ENCODE assay signal across 7 cellular contexts in the genomic region with DNA sequence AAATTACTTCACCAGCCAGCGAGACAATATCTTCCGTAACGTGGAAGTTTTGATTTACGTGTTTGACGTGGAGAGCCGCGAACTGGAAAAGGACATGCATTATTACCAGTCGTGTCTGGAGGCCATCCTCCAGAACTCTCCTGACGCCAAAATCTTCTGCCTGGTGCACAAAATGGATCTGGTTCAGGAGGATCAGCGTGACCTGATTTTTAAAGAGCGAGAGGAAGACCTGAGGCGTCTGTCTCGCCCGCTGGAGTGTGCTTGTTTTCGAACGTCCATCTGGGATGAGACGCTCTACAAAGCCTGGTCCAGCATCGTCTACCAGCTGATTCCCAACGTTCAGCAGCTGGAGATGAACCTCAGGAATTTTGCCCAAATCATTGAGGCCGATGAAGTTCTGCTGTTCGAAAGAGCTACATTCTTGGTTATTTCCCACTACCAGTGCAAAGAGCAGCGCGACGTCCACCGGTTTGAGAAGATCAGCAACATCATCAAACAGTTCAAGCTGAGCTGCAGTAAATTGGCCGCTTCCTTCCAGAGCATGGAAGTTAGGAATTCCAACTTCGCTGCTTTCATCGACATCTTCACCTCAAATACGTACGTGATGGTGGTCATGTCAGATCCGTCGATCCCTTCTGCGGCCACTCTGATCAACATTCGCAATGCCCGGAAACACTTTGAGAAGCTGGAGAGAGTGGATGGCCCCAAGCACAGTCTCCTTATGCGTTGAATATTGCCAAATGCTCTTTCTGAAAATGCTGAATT. TPM values are rescaled to one million over a fixed set of nuclear protein-coding genes. Genes with fewer than 3 reads are reported as not detected.
DNase-seq lines count a peak whose midpoint lies in the region; FAIRE-seq and TF ChIP-seq lines count a peak whose summit lies in the region.

No MANE protein-coding gene starts in this region.

- H2AFZ ChIP-seq in MM.1S (ENCODE audit: low read length), result peak overlapping the region; percentile 89
- H2AFZ ChIP-seq in astrocyte (ENCODE audit: low read depth, low read length), result peak overlapping the region; percentile 91

- H3K9me2 ChIP-seq in MM.1S (replicated peaks; ENCODE audit: insufficient read depth, low read length), result no peaks in the 10 kb centered on the region

- no peaks in the 10 kb centered on the region for H3K9me3 Mint-ChIP-seq in astrocyte (ENCODE audit: unreplicated experiment)

- H3K79me2 ChIP-seq in MM.1S (ENCODE audit: low read length) (peaks cover 4% of the 10 kb centered on the region; the same call in 1 of the 2 replicates), astrocyte (ENCODE audit: insufficient read depth, low read length) (peaks cover 35% of the 10 kb centered on the region)

- H3K27me3 Mint-ChIP-seq in astrocyte (ENCODE audit: low read depth, unreplicated experiment), result no peaks in the 10 kb centered on the region

- H3K36me3 Mint-ChIP-seq in astrocyte (ENCODE audit: low read depth, unreplicated experiment), result no peaks in the 10 kb centered on the region

- FAIRE-seq in astrocyte (lab: Jason Lieb, UNC), result no peak

- peak overlapping the region; percentile 80; the same call in 1 of the 2 replicates for H3K27ac ChIP-seq in MM.1S (ENCODE audit: low read length)
- peak overlapping the region; percentile 84 for H3K27ac ChIP-seq in astrocyte (ENCODE audit: low read depth, low read length)
- no peak overlapping the region for H3K27ac ChIP-seq in iPS-18a (ENCODE audit: low read length)

- peaks cover 6% of the 10 kb centered on the region; the same call in 1 of the 2 replicates for H3F3A ChIP-seq in MM.1S (ENCODE audit: insufficient read depth, low read length)

- H3K9ac ChIP-seq in MM.1S (ENCODE audit: low read length) (peak overlapping the region; percentile 75; the same call in 1 of the 2 replicates), astrocyte (ENCODE audit: low read length) (peak overlapping the region; percentile 93), iPS-18a (ENCODE audit: low read length) (peak overlapping the region; percentile 85), skeletal muscle satellite cell (ENCODE audit: low read depth, low read length) (peak overlapping the region; percentile 94)

- no peaks in the 10 kb centered on the region for H3K36me3 ChIP-seq in GM06990 (ENCODE audit: control insufficient read depth, insufficient read depth, low read length)
- H3K36me3 ChIP-seq in MM.1S (replicated peaks; ENCODE audit: insufficient read depth, low read length), result no peaks in the 10 kb centered on the region
- H3K36me3 ChIP-seq in astrocyte (ENCODE audit: insufficient read depth, low read length), result peaks cover 3% of the 10 kb centered on the region
- no peaks in the 10 kb centered on the region for H3K36me3 ChIP-seq in iPS-18a (ENCODE audit: control insufficient read depth, low read depth, low read length)
- peaks cover 5% of the 10 kb centered on the region for H3K36me3 ChIP-seq in skeletal muscle satellite cell (ENCODE audit: insufficient read depth, low read length)

- H3K27me3 ChIP-seq in GM06990 (replicated peaks; ENCODE audit: control insufficient read depth, insufficient read depth, low read length) (no peaks in the 10 kb centered on the region), MM.1S (replicated peaks; ENCODE audit: insufficient read depth, low read length) (no peaks in the 10 kb centered on the region), astrocyte (ENCODE audit: insufficient read depth, low read length) (no peaks in the 10 kb centered on the region), iPS-18a (ENCODE audit: control insufficient read depth, insufficient read depth, low read length) (no peaks in the 10 kb centered on the region), skeletal muscle satellite cell (ENCODE audit: control insufficient read depth, insufficient read depth, low read length) (no peaks in the 10 kb centered on the region)

- H3K4me3 ChIP-seq in GM06990 (replicated peaks; ENCODE audit: low read depth, low read length) (peak overlapping the region; percentile 99), MM.1S (ENCODE audit: low read length) (peak overlapping the region; percentile 67), astrocyte (ENCODE audit: insufficient read depth, low read depth, low read length) (peak overlapping the region; percentile 95), iPS-18a (ENCODE audit: low read length) (peak overlapping the region; percentile 82), skeletal muscle satellite cell (ENCODE audit: low read length) (peak overlapping the region; percentile 78)

- H3K4me1 ChIP-seq in MM.1S (ENCODE audit: low read length), result 0 out of 2 replicates have a peak, but pooled peaks cover 6% of the 10 kb centered on the region
- peaks cover 4% of the 10 kb centered on the region for H3K4me1 ChIP-seq in astrocyte (ENCODE audit: insufficient read depth, low read length)
- H3K4me1 ChIP-seq in iPS-18a (ENCODE audit: control insufficient read depth, low read depth, low read length), result peaks cover 11% of the 10 kb centered on the region
- peaks cover 28% of the 10 kb centered on the region for H3K4me1 ChIP-seq in skeletal muscle satellite cell (ENCODE audit: control insufficient read depth, insufficient read depth, low read length)

- H3K4me3 Mint-ChIP-seq in astrocyte (ENCODE audit: unreplicated experiment), result peak overlapping the region; percentile 96

- no peaks in the 10 kb centered on the region for H3K9me3 ChIP-seq in MM.1S (replicated peaks; ENCODE audit: insufficient read depth, low read length)
- no peaks in the 10 kb centered on the region for H3K9me3 ChIP-seq in astrocyte (ENCODE audit: insufficient read depth, low read depth, low read length)
- H3K9me3 ChIP-seq in iPS-18a (ENCODE audit: control insufficient read depth, low read depth, low read length), result no peaks in the 10 kb centered on the region
- H3K9me3 ChIP-seq in skeletal muscle satellite cell (replicated peaks; ENCODE audit: low read length), result no peaks in the 10 kb centered on the region

- peak overlapping the region; percentile 77 for H3K4me2 ChIP-seq in MM.1S (ENCODE audit: low read depth, low read length)
- peak overlapping the region; percentile 91 for H3K4me2 ChIP-seq in astrocyte (ENCODE audit: low read length)
- H3K4me2 ChIP-seq in skeletal muscle satellite cell (ENCODE audit: low read length), result peak overlapping the region; percentile 85

- H3K4me1 Mint-ChIP-seq in astrocyte (ENCODE audit: low read depth, unreplicated experiment), result peaks cover 10% of the 10 kb centered on the region

- TF ChIP-seq CTCF in GM06990 (IDR thresholded peaks at IDR 0.05; ENCODE audit: insufficient read depth, low read length, poor library complexity, severe bottlenecking), result no peak
- TF ChIP-seq CTCF in MM.1S (IDR thresholded peaks at IDR 0.05; ENCODE audit: low read length), result no peak
- no peak for TF ChIP-seq CTCF in astrocyte (IDR thresholded peaks at IDR 0.05; ENCODE audit: insufficient read depth, low read depth, low read length)

- H4K20me1 ChIP-seq in MM.1S (ENCODE audit: insufficient read depth, low read length), result no peaks in the 10 kb centered on the region
- peaks cover 30% of the 10 kb centered on the region for H4K20me1 ChIP-seq in astrocyte (ENCODE audit: insufficient read depth, low read length)

- DNase-seq in GM06990 (ENCODE audit: extremely low read depth, insufficient read length) (no peak), MM.1S (no peak), astrocyte (ENCODE audit: low read depth) (peak; percentile 58), NCI-H774 (lab: John Stamatoyannopoulos, UW) (no peak), NCI-H1105 treated with DMSO at 0.1 percent for 48 hours (lab: John Stamatoyannopoulos, UW) (no peak)

- H3K27ac Mint-ChIP-seq in astrocyte (ENCODE audit: unreplicated experiment), result peak overlapping the region; percentile 80

RNA-seq across cellular contexts. Expression of gene RRAGA, which starts 0.8 kb away (rescaled TPM):
- 81.8 and 85.0 TPM in 2 replicates for total RNA-seq in astrocyte
- total RNA-seq in skeletal muscle satellite cell (2012; rRNA removed), result 62.4 and 73.4 TPM in 2 replicates

RNA-seq across cellular contexts. Expression of gene SAXO1, which starts 17.0 kb away (rescaled TPM):
- 0.10 TPM in 1 of 2 replicates, not detected in the other for total RNA-seq in astrocyte
- total RNA-seq in skeletal muscle satellite cell (2012; rRNA removed), result not detected in 2 replicates

RNA-seq across cellular contexts. Expression of gene HAUS6, which starts 52.6 kb away (rescaled TPM):
- total RNA-seq in astrocyte, result 13.7 and 16.0 TPM in 2 replicates
- 25.6 and 25.9 TPM in 2 replicates for total RNA-seq in skeletal muscle satellite cell (2012; rRNA removed)
